ENCODE assay signal across 8 cellular contexts in the genomic region with DNA sequence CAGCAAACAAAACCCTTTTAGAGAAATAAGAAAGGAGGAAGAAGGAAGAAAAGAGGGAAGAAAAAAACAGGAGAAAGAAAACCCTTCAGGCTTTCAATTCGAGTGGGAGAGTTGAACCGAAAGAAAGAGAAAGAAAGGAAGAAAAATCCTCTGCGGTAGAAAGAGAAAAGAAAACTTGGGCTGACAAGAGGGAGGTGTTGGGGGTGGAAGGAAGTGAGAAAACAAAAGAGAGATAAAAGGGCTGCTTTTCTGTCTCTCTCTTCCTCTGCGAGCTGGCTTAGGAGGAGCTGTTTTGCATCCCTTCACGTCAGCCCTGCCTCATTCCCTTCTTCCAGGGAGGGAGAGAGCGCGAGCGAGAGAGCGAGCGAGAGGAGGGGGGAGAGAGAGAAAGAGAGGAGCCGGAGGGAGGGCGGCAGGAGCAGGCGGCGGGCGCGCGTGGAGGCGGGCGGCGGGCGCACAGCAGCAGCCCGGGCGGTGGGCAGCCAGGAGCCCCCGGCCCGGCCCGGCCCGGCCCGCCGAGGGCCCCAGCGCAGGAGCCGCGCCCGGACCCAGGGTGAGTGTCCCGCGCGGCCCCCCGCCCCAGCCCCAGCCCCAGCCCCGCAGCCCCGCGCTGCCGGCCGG. TPM values are rescaled to one million over a fixed set of nuclear protein-coding genes. Genes with fewer than 3 reads are reported as not detected.
DNase-seq lines count a peak whose midpoint lies in the region; ATAC-seq, FAIRE-seq and TF ChIP-seq lines count a peak whose summit lies in the region.

A gene with protein sequence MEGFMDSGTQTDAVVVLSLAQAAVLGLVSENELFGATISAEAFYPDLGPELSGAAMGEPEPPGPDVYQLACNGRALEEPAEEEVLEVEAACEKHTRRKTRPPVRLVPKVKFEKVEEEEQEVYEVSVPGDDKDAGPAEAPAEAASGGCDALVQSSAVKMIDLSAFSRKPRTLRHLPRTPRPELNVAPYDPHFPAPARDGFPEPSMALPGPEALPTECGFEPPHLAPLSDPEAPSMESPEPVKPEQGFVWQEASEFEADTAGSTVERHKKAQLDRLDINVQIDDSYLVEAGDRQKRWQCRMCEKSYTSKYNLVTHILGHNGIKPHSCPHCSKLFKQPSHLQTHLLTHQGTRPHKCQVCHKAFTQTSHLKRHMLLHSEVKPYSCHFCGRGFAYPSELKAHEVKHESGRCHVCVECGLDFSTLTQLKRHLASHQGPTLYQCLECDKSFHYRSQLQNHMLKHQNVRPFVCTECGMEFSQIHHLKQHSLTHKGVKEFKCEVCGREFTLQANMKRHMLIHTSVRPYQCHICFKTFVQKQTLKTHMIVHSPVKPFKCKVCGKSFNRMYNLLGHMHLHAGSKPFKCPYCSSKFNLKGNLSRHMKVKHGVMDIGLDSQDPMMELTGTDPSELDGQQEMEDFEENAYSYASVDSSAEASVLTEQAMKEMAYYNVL (plus strand): TSS at position 263 of the 621 bp plus-strand sequence. CDS start 65,814 bp downstream, outside the sequence.

- peak within 1 kb of the TSS; percentile 96 for H3K27ac ChIP-seq in Panc1 (ENCODE audit: low read length)
- H3K27ac ChIP-seq in ascending aorta, result peak within 1 kb of the TSS; percentile 81 to 90
- H3K27ac ChIP-seq in pancreas, result peak within 1 kb of the TSS; percentile 92 to 95 (median 94)

- no peak for TF ChIP-seq CTCF in Panc1 (IDR thresholded peaks at IDR 0.05)
- no peak for TF ChIP-seq CTCF in ascending aorta (IDR thresholded peaks at IDR 0.05)
- no peak for TF ChIP-seq CTCF in pancreas (IDR thresholded peaks at IDR 0.05)

- intact Hi-C loops in Panc1 (cut with micrococcal nuclease; ENCODE audit: unreplicated experiment) (loop anchor here (5.0 kb wide), 1 partner anchor 71 kb away; no protein-coding TSS in a partner anchor), ascending aorta (cut with DNase I) (loop anchor here (5.0 to 10.0 kb wide), 5 partner anchors 66 to 934 kb away; a partner anchor contains a TSS), left ventricle myocardium superior (cut with micrococcal nuclease) (no loop called here), pancreas (cut with DNase I) (no loop called here)

- in situ Hi-C loops in Panc1 (cut with HindIII; ENCODE audit: low pct_unique_long_range_greater_than_20kb, low sequenced_read_pairs), result no loop called here

- no TSS peak for BruUV-seq in Panc1 (replicated peaks; lab: Mats Ljungman, UMichigan)

- H3K27me3 ChIP-seq in Panc1 (ENCODE audit: control insufficient read depth, insufficient read depth, low read length), result no peaks in the 10 kb centered on the region
- no peaks in the 10 kb centered on the region for H3K27me3 ChIP-seq in ascending aorta
- H3K27me3 ChIP-seq in pancreas, result no peaks in the 10 kb centered on the region

- H3K4me3 ChIP-seq in Panc1 (ENCODE audit: low read depth in 2 of 2, low read length in 2 of 2) (peak within 1 kb of the TSS; percentile 64 to 81), ascending aorta (peak within 1 kb of the TSS; percentile 86 to 96), pancreas (peak within 1 kb of the TSS; percentile 57 to 83 (median 76))

- H3K36me3 ChIP-seq in Panc1 (ENCODE audit: control insufficient read depth, insufficient read depth, low read length), result no peaks in the 10 kb centered on the region
- H3K36me3 ChIP-seq in ascending aorta, result no peaks in the 10 kb centered on the region
- H3K36me3 ChIP-seq in pancreas, result no peaks in the 10 kb centered on the region

- FAIRE-seq in pancreas (lab: Jason Lieb, UNC), result no peak

- POLR2A ChIA-PET in Panc1 (lab: Charles Lee), result interaction anchor here (0.7 kb wide), 3 partner anchors 55 to 806 kb away, joined by 4 to 10 read pairs (median 5); no protein-coding TSS in a partner anchor

- H3K9me3 ChIP-seq in Panc1 (ENCODE audit: control insufficient read depth, insufficient read depth, low read depth, low read length), result no peaks in the 10 kb centered on the region
- no peaks in the 10 kb centered on the region for H3K9me3 ChIP-seq in ascending aorta
- no peaks in the 10 kb centered on the region for H3K9me3 ChIP-seq in pancreas

- peak; percentile 16 for DNase-seq in NK-92 treated with Interleukin-12 subunit alpha and Interleukin-12 subunit beta, amount 100 ng/mL, for 24 hours (lab: John Stamatoyannopoulos, UW)
- DNase-seq in NK-92 (lab: John Stamatoyannopoulos, UW; ENCODE audit: unreplicated experiment) (no peak), Panc1 (ENCODE audit: low read depth, low spot score) (no peak), ascending aorta (ENCODE audit: low spot score in 2 of 2) (peak in 1 of 2 donors; percentile 74), left ventricle myocardium superior (peak; percentile 71), pancreas (peak in 3 of 6 donors; percentile 45 to 73 (median 62)), KG1 (lab: John Stamatoyannopoulos, UW) (no peak)

- peak; percentile 36 for ATAC-seq in HG02970 (IDR thresholded peaks at IDR 0.05; ENCODE audit: low FRiP score, unreplicated experiment)
- ATAC-seq in Panc1, result peak; percentile 35
- peak; percentile 54 for ATAC-seq in left ventricle myocardium superior
- ATAC-seq in pancreas, result no peak

- CTCF ChIA-PET in Panc1 (lab: Charles Lee), result no interaction called here

- H3K4me1 ChIP-seq in Panc1 (ENCODE audit: control insufficient read depth, insufficient read depth, low read length) (peaks cover 61% of the 10 kb centered on the region), ascending aorta (peaks cover 0 to 34% of the 10 kb centered on the region in 2 donors), pancreas (peaks cover 14 to 45% (median 30%) of the 10 kb centered on the region in 3 donors)

- 1 to 2% methylated on average over 17 to 38 of the region's 42 CpGs for WGBS in pancreas, 2 donors

RNA-seq across cellular contexts. Expression of the gene that starts here (rescaled TPM):
- total RNA-seq in Panc1 (2021; ENCODE audit: unreplicated experiment) (15.8 TPM), ascending aorta (3.5 TPM), left ventricle myocardium superior (6.1 TPM), pancreas (100 to 1,000 TPM in 1 of 6 donors, 10 to 100 TPM in 5; 31.9 to 298 (median 36.4) TPM)
- 14.2 TPM for polyA plus RNA-seq in Panc1 (2012; ENCODE audit: insufficient read length)
- polyA plus RNA-seq in pancreas, result 100 to 1,000 TPM in 1 of 2 donors, 10 to 100 TPM in 1; 69.2 to 128 TPM

Comparison
In these comparisons a context has a peak if more than half of its experiments do, and no peak if none do; other contexts are left out.
1. DNase-seq: peak in NK-92 treated with Interleukin-12 subunit alpha and Interleukin-12 subunit beta, amount 100 ng/mL, for 24 hours (single experiment) and left ventricle myocardium superior (single experiment); none in NK-92 (single experiment), Panc1 (single experiment) and KG1 (single experiment).
2. ATAC-seq: peak in HG02970 (single experiment), Panc1 (single experiment) and left ventricle myocardium superior (single experiment); none in pancreas (0 of 4).
3. intact Hi-C loops: an anchor here in Panc1 (5.0 kb wide) and ascending aorta (5.0 to 10.0 kb wide); none called in left ventricle myocardium superior and pancreas.
4. Peak in every context shown above with its lines, with median percentiles within 50 percentile points of each other: H3K27ac ChIP-seq and H3K4me3 ChIP-seq.